1 cellular context compared by ENCODE assay signal in genomic region chr20:54207743-54208491, GRCh38.
TF ChIP-seq lines count a peak whose summit lies in the region.

Gene PFDN4, plus strand, starts transcription at chr20:54208087. Its CDS starts 14 bp downstream, at chr20:54208101.

TF ChIP-seq in K562, 482 proteins besides CTCF, POLR2A, EP300 and RAD21 (continued from another document and continues in another):
- TF ChIP-seq ZNF511 (CRISPR knock-in tag; IDR thresholded peaks at IDR 0.05) = no peak
- TF ChIP-seq POLR3G (IDR thresholded peaks at IDR 0.05; ENCODE audit: extremely low read depth, insufficient read length, insufficient replicate concordance) = no peak
- TF ChIP-seq ILF3 (IDR thresholded peaks at IDR 0.05; ENCODE audit: borderline replicate concordance) = peak; percentile 46; the same call in 1 of the 2 replicates
- no peak for TF ChIP-seq HES1 (IDR thresholded peaks at IDR 0.05; ENCODE audit: low read depth)
- TF ChIP-seq CBX2 (IDR thresholded peaks at IDR 0.05; ENCODE audit: insufficient read depth, low read length, poor library complexity, severe bottlenecking) = no peak
- TF ChIP-seq NCOA4 (IDR thresholded peaks at IDR 0.05; ENCODE audit: partially characterized antibody) = no peak
- peak; percentile 99 for TF ChIP-seq JUND (IDR thresholded peaks at IDR 0.05; ENCODE audit: borderline replicate concordance, low read depth, low read length)
- TF ChIP-seq JUND (tag; IDR thresholded peaks at IDR 0.05; ENCODE audit: borderline replicate concordance, low read depth, low read length) = no peak
- TF ChIP-seq EHMT2 (IDR thresholded peaks at IDR 0.05) = no peak
- no peak for TF ChIP-seq ZNF609 (CRISPR knock-in tag; IDR thresholded peaks at IDR 0.05; ENCODE audit: borderline replicate concordance)
- TF ChIP-seq KLF6 (CRISPR knock-in tag; IDR thresholded peaks at IDR 0.05; ENCODE audit: borderline replicate concordance) = no peak
- no peak for TF ChIP-seq ZNF740 (CRISPR knock-in tag; IDR thresholded peaks at IDR 0.05)
- no peak for TF ChIP-seq ZNF740 (tag; IDR thresholded peaks at IDR 0.05)
- TF ChIP-seq YY1 (IDR thresholded peaks at IDR 0.05; ENCODE audit: borderline replicate concordance in 1 of 3, control insufficient read depth in 1 of 3, extremely low read depth in 1 of 3, insufficient read depth in 3 of 3, insufficient read length in 1 of 3, insufficient replicate concordance in 2 of 3, low read depth in 1 of 3, low read length in 2 of 3) = peak; percentile 89 to 96 (median 93)
- peak in 1 of 2 experiments; percentile 27 for TF ChIP-seq E2F6 (IDR thresholded peaks at IDR 0.05; ENCODE audit: borderline replicate concordance in 1 of 2, extremely low read depth in 1 of 2, insufficient read depth in 1 of 2, insufficient read length in 1 of 2, low read depth in 1 of 2, low read length in 1 of 2, poor library complexity in 1 of 2, severe bottlenecking in 1 of 2)
- TF ChIP-seq ARNT (IDR thresholded peaks at IDR 0.05) = no peak
- no peak for TF ChIP-seq RBM15 (IDR thresholded peaks at IDR 0.05; ENCODE audit: insufficient read depth, low read length)
- 0 out of 2 replicates have a peak, but pooled peaks have one; percentile 19 for TF ChIP-seq TCF3 (CRISPR knock-in tag; IDR thresholded peaks at IDR 0.05)
- no peak for TF ChIP-seq ZNF408 (CRISPR knock-in tag; IDR thresholded peaks at IDR 0.05; ENCODE audit: low read depth)
- TF ChIP-seq POLR2AphosphoS5 (IDR thresholded peaks at IDR 0.05; ENCODE audit: control insufficient read depth, insufficient read depth, low read depth, low read length) = 0 out of 2 replicates have a peak, but pooled peaks have one; percentile 44
- TF ChIP-seq NFATC3 (IDR thresholded peaks at IDR 0.05) = no peak
- TF ChIP-seq ZBTB5 (IDR thresholded peaks at IDR 0.05) = no peak
- TF ChIP-seq NFYB (IDR thresholded peaks at IDR 0.05; ENCODE audit: extremely low read depth, insufficient read length) = no peak
- no peak for TF ChIP-seq CAMTA2 (CRISPR knock-in tag; conservative IDR thresholded peaks at IDR 0.05)
- no peak for TF ChIP-seq ZNF785 (CRISPR knock-in tag; IDR thresholded peaks at IDR 0.05)
- no peak for TF ChIP-seq MTF1 (CRISPR knock-in tag; IDR thresholded peaks at IDR 0.05; ENCODE audit: borderline replicate concordance)
- TF ChIP-seq FOSL1 (tag; conservative IDR thresholded peaks at IDR 0.05) = no peak
- no peak for TF ChIP-seq ZNF395 (CRISPR knock-in tag; IDR thresholded peaks at IDR 0.05)
- no peak for TF ChIP-seq ZNF449 (CRISPR knock-in tag; IDR thresholded peaks at IDR 0.05)
- no peak; the same call in 1 of the 2 replicates for TF ChIP-seq SREBF1 (IDR thresholded peaks at IDR 0.05; ENCODE audit: borderline replicate concordance, low read depth, low read length)
- TF ChIP-seq FOXM1 (IDR thresholded peaks at IDR 0.05; ENCODE audit: low read depth) = peak; percentile 51; the same call in 1 of the 2 replicates
- no peak for TF ChIP-seq FOXM1 (CRISPR knock-in tag; IDR thresholded peaks at IDR 0.05; ENCODE audit: low read depth)
- no peak for TF ChIP-seq POU5F1 (IDR thresholded peaks at IDR 0.05; ENCODE audit: borderline replicate concordance, low read depth, low read length, partially characterized antibody)
- TF ChIP-seq HMGN3 (IDR thresholded peaks at IDR 0.05; ENCODE audit: borderline replicate concordance, extremely low read depth, insufficient read length, low read depth, low read length) = no peak
- TF ChIP-seq DLX4 (CRISPR knock-in tag; IDR thresholded peaks at IDR 0.05) = no peak
- TF ChIP-seq ARHGAP35 (IDR thresholded peaks at IDR 0.05; ENCODE audit: partially characterized antibody) = no peak
- peak; percentile 44; the same call in 1 of the 2 replicates for TF ChIP-seq GABPB1 (CRISPR knock-in tag; IDR thresholded peaks at IDR 0.05)
- no peak for TF ChIP-seq BACH1 (tag; IDR thresholded peaks at IDR 0.05)
- no peak for TF ChIP-seq IRF2 (CRISPR knock-in tag; IDR thresholded peaks at IDR 0.05)
- no peak for TF ChIP-seq ZNF282 (CRISPR knock-in tag; IDR thresholded peaks at IDR 0.05)
- TF ChIP-seq L3MBTL2 (IDR thresholded peaks at IDR 0.05) = peak; percentile 34; the same call in 1 of the 2 replicates
- no peak for TF ChIP-seq MCM2 (IDR thresholded peaks at IDR 0.05; ENCODE audit: low read depth)
- no peak for TF ChIP-seq CEBPG (CRISPR knock-in tag; IDR thresholded peaks at IDR 0.05)
- TF ChIP-seq CEBPG (tag; conservative IDR thresholded peaks at IDR 0.05 in 1 of 2, IDR thresholded peaks at IDR 0.05 in 1 of 2) = no peak
- no peak for TF ChIP-seq GTF2A2 (tag; IDR thresholded peaks at IDR 0.05)
- TF ChIP-seq SP1 (CRISPR knock-in tag; IDR thresholded peaks at IDR 0.05) = 0 out of 2 replicates have a peak, but pooled peaks have one; percentile 29
- no peak for TF ChIP-seq CLOCK (CRISPR knock-in tag; IDR thresholded peaks at IDR 0.05; ENCODE audit: borderline replicate concordance)
